1 cellular context compared by ENCODE assay signal in genomic region chr11:5275369-5276110, GRCh38.
A peak's percentile ranks its signal among the peaks of the same experiment; 100 is the strongest.
TF ChIP-seq lines count a peak whose summit lies in the region.

No MANE protein-coding gene starts in this region.

TF ChIP-seq in K562, 482 proteins besides CTCF, POLR2A, EP300 and RAD21 (continues in another document):
- TF ChIP-seq ATF7 (IDR thresholded peaks at IDR 0.05) (0 out of 2 replicates have a peak, but pooled peaks have one; percentile 58), MBD2 (IDR thresholded peaks at IDR 0.05; ENCODE audit: borderline replicate concordance, low read depth) (peak; percentile 45; the same call in 1 of the 2 replicates), GABPA (tag; conservative IDR thresholded peaks at IDR 0.05; ENCODE audit: low read depth) (no peak), ZNF395 (CRISPR knock-in tag; IDR thresholded peaks at IDR 0.05) (peak; percentile 70), ARID1B (IDR thresholded peaks at IDR 0.05) (peak; percentile 96), TEAD1 (CRISPR knock-in tag; IDR thresholded peaks at IDR 0.05) (0 out of 4 replicates have a peak, but pooled peaks of 1 of the 2 experiments have one; percentile 8), HBP1 (CRISPR knock-in tag; IDR thresholded peaks at IDR 0.05) (no peak), RBM17 (IDR thresholded peaks at IDR 0.05; ENCODE audit: borderline replicate concordance, low read depth, low read length) (no peak), JUN (IDR thresholded peaks at IDR 0.05; ENCODE audit: borderline replicate concordance, low read depth, low read length) (peak; percentile 12; the same call in 1 of the 2 replicates), JUN (CRISPR knock-in tag; IDR thresholded peaks at IDR 0.05; ENCODE audit: borderline replicate concordance) (no peak), ZNF583 (CRISPR knock-in tag; IDR thresholded peaks at IDR 0.05) (no peak), KAT2B (IDR thresholded peaks at IDR 0.05; ENCODE audit: low read depth, low read length) (no peak), ELF4 (CRISPR knock-in tag; IDR thresholded peaks at IDR 0.05) (peak; percentile 45), NR2C1 (IDR thresholded peaks at IDR 0.05) (no peak), NR2C1 (tag; IDR thresholded peaks at IDR 0.05) (no peak), STAT5A (IDR thresholded peaks at IDR 0.05; ENCODE audit: borderline replicate concordance, low read length) (peak; percentile 66; the same call in 1 of the 2 replicates), MNT (conservative IDR thresholded peaks at IDR 0.05) (peak in 1 of 2 experiments; percentile 34; a peak in 1 of 4 replicates), ZNF644 (tag; IDR thresholded peaks at IDR 0.05; ENCODE audit: low read depth) (peak; percentile 29; the same call in 1 of the 2 replicates), POLR2AphosphoS2 (IDR thresholded peaks at IDR 0.05; ENCODE audit: low read length) (no peak), THRAP3 (IDR thresholded peaks at IDR 0.05; ENCODE audit: borderline replicate concordance) (no peak), TAF1 (IDR thresholded peaks at IDR 0.05; ENCODE audit: control insufficient read depth, extremely low read depth, insufficient read depth, low read length, severe bottlenecking) (peak; percentile 42), AFF1 (IDR thresholded peaks at IDR 0.05; ENCODE audit: low read depth in 1 of 2, partially characterized antibody in 2 of 2) (peak; percentile 31 to 75), EZH2 (IDR thresholded peaks at IDR 0.05; ENCODE audit: borderline replicate concordance, low read depth, low read length) (no peak), NBN (IDR thresholded peaks at IDR 0.05; ENCODE audit: low read depth) (peak; percentile 88), ZBTB2 (IDR thresholded peaks at IDR 0.05) (peak; percentile 69; the same call in 1 of the 2 replicates), ZBTB7A (IDR thresholded peaks at IDR 0.05; ENCODE audit: borderline replicate concordance, control insufficient read depth, low read depth, low read length) (no peak), ZNF280B (CRISPR knock-in tag; IDR thresholded peaks at IDR 0.05) (no peak), TCF3 (CRISPR knock-in tag; IDR thresholded peaks at IDR 0.05) (peak; percentile 88), CC2D1A (IDR thresholded peaks at IDR 0.05) (peak; percentile 24; the same call in 1 of the 2 replicates), HOXB6 (CRISPR knock-in tag; IDR thresholded peaks at IDR 0.05; ENCODE audit: borderline replicate concordance) (no peak), VEZF1 (CRISPR knock-in tag; IDR thresholded peaks at IDR 0.05) (peak; percentile 65), ZEB2 (IDR thresholded peaks at IDR 0.05) (peak; percentile 29; the same call in 1 of the 2 replicates), RFX7 (CRISPR knock-in tag; IDR thresholded peaks at IDR 0.05) (no peak), UBTF (IDR thresholded peaks at IDR 0.05; ENCODE audit: borderline replicate concordance in 1 of 2, low read depth in 2 of 2, low read length in 2 of 2) (no peak), CBFA2T3 (IDR thresholded peaks at IDR 0.05) (peak; percentile 92), TOE1 (IDR thresholded peaks at IDR 0.05; ENCODE audit: borderline replicate concordance) (peak; percentile 52; the same call in 1 of the 2 replicates), TOE1 (CRISPR knock-in tag; IDR thresholded peaks at IDR 0.05; ENCODE audit: borderline replicate concordance, low read depth) (no peak), MYNN (IDR thresholded peaks at IDR 0.05) (peak; percentile 47; the same call in 1 of the 2 replicates), MYNN (CRISPR knock-in tag; IDR thresholded peaks at IDR 0.05) (no peak), PKNOX1 (IDR thresholded peaks at IDR 0.05) (no peak), ZNF518B (CRISPR knock-in tag; IDR thresholded peaks at IDR 0.05) (no peak), ZNF696 (CRISPR knock-in tag; conservative IDR thresholded peaks at IDR 0.05) (no peak)
